32 cellular contexts compared by ENCODE assay signal in the genomic region with DNA sequence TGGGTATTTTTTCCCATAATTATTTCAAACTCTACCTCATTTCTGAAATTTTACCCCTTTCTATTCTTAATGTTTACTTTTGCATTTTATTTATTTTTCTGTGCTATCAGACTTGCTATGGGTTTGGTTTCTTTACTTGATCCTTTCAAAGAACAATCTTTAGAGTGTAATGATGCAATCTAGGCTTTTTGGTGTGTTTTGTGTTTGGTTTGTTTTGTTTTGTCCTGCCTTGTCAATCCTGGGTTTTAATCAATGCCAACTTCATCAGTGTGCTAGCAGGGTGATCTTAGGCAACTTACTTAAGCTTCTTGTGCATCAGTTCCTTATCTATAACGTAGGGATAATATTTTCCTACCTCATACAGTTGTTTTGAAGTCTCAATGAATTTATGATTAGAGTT.
"Had no signal": no experiment of that assay in that cellular context is flagged by ENCODE, and none has a peak within 500 bp of the region (broad histone marks: within the 10 kb centered on the region; RNA-seq: fewer than 3 reads in every experiment).

No MANE protein-coding gene starts in this region.

- ATAC-seq: left cardiac atrium; left lung; natural killer cell; right cardiac atrium; sciatic nerve; stimulated activated naive B cell treated with anti-CD40 and anti-IgM and Interleukin-4, amounts not matched to agents 10 μg/mL and 1 μg/mL and 100 μg/mL, for 72 hours; upper lobe of right lung had no signal

- H3K27ac Mint-ChIP-seq: mesothelial cell of epicardium; naive B cell; natural killer cell; nephron progenitor cell; neural progenitor cell; stimulated activated naive B cell treated with anti-CD40 and anti-IgM and Interleukin-4, amounts not matched to agents 10 μg/mL and 1 μg/mL and 100 μg/mL, for 72 hours; stimulated activated naive CD8-positive, alpha-beta T cell treated with anti-CD3 and anti-CD28 coated beads, Interleukin-15, Interleukin-2, amounts not matched to agents 100 ng/mL and 50 ng/mL, for 24 hours had no signal

- H3K9me3 Mint-ChIP-seq: mesothelial cell of epicardium; nephron progenitor cell; stimulated activated naive CD8-positive, alpha-beta T cell treated with anti-CD3 and anti-CD28 coated beads, Interleukin-15, Interleukin-2, amounts not matched to agents 100 ng/mL and 50 ng/mL, for 24 hours had no signal

- H3K9ac ChIP-seq: neural progenitor cell had no signal

- H3K4me1 Mint-ChIP-seq: mesothelial cell of epicardium; naive B cell; natural killer cell; nephron progenitor cell; stimulated activated naive B cell treated with anti-CD40 and anti-IgM and Interleukin-4, amounts not matched to agents 10 μg/mL and 1 μg/mL and 100 μg/mL, for 72 hours had no signal

- H3K27me3 Mint-ChIP-seq: naive B cell; stimulated activated naive B cell treated with anti-CD40 and anti-IgM and Interleukin-4, amounts not matched to agents 10 μg/mL and 1 μg/mL and 100 μg/mL, for 72 hours; stimulated activated naive CD8-positive, alpha-beta T cell treated with anti-CD3 and anti-CD28 coated beads, Interleukin-15, Interleukin-2, amounts not matched to agents 100 ng/mL and 50 ng/mL, for 24 hours had no signal

- H3K4me3 ChIP-seq: left lung, lung, neural progenitor cell, ovary, prostate gland, skin epidermis, suprapubic skin, thoracic aorta, tibial artery, upper lobe of right lung had no signal

- H3K27ac ChIP-seq: left lung, neural progenitor cell, neutrophil, ovary, prostate gland, skin epidermis, suprapubic skin, thoracic aorta, tibial artery, upper lobe of right lung had no signal

- DNase-seq: hippocampal formation; kidney glomerular epithelial cell; left cardiac atrium; left lung; mesendoderm; naive B cell; natural killer cell; nephron progenitor cell; occipital lobe; ovary; retina; right cardiac atrium; stimulated activated CD4-positive, alpha-beta T cell treated with anti-CD3 and anti-CD28 coated beads, Interleukin-12 subunit alpha, Interleukin-12 subunit beta, amount 100 ng/mL, for 4 hours; stimulated activated CD4-positive, alpha-beta T cell treated with anti-CD3 and anti-CD28 coated beads, Interleukin-15, amount 100 ng/mL, for 24 hours; stimulated activated CD4-positive, alpha-beta T cell treated with anti-CD3 and anti-CD28 coated beads, Interleukin-2, amount 100 ng/mL, for 24 hours; stimulated activated CD4-positive, alpha-beta T cell treated with anti-CD3 and anti-CD28 coated beads, Interleukin-4, amount 100 ng/mL, for 1 hour; stimulated activated naive B cell treated with anti-CD40 and anti-IgM and Interleukin-4, amounts not matched to agents 10 μg/mL and 1 μg/mL and 100 μg/mL, for 72 hours; tibial artery; trophoblast cell; upper lobe of right lung had no signal

- H2AFZ ChIP-seq: neural progenitor cell had no signal

- H3K4me1 ChIP-seq: left lung, neural progenitor cell, prostate gland, suprapubic skin, tibial artery, upper lobe of right lung had no signal

- FAIRE-seq: keratinocyte, urothelium cell line had no signal

- H3K4me2 ChIP-seq: neural progenitor cell had no signal

- H3K27me3 ChIP-seq: left lung, neural progenitor cell, neutrophil, ovary, suprapubic skin, tibial artery, upper lobe of right lung had no signal

- H3K36me3 Mint-ChIP-seq: mesothelial cell of epicardium; naive B cell; natural killer cell; neural progenitor cell; stimulated activated naive B cell treated with anti-CD40 and anti-IgM and Interleukin-4, amounts not matched to agents 10 μg/mL and 1 μg/mL and 100 μg/mL, for 72 hours had no signal

- H3K9me3 ChIP-seq: left lung, neutrophil, ovary, prostate gland, suprapubic skin, thoracic aorta, tibial artery, upper lobe of right lung had no signal

- H3K4me3 Mint-ChIP-seq: mesothelial cell of epicardium; naive B cell; natural killer cell; nephron progenitor cell; neural progenitor cell; stimulated activated naive B cell treated with anti-CD40 and anti-IgM and Interleukin-4, amounts not matched to agents 10 μg/mL and 1 μg/mL and 100 μg/mL, for 72 hours; stimulated activated naive CD8-positive, alpha-beta T cell treated with anti-CD3 and anti-CD28 coated beads, Interleukin-15, Interleukin-2, amounts not matched to agents 100 ng/mL and 50 ng/mL, for 24 hours had no signal

- H3K36me3 ChIP-seq: left lung, neural progenitor cell, neutrophil, ovary, prostate gland, suprapubic skin, thoracic aorta, tibial artery, upper lobe of right lung had no signal
